Comparison of ENCODE assay signal across 12 cellular contexts in the genomic region with DNA sequence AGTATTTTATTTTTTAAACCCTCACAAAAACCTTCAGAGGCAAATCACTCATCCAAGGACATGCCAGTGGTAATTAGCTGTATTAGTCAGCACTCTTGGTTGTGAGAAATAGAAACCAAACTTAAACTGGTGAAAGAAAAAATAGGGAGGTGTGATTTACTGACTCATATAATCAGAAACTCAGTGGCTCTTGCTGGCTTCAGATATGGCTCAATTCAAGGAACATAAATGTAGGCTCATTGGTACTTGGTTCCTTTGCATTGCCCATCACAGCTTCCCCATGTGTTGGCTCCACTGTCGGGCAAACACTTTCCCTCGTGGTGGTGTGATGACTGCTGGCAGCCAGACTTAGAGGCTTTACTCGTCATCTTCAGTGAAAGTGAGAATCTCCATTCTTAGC.
DNase-seq lines count a peak whose midpoint lies in the region; ATAC-seq and TF ChIP-seq lines count a peak whose summit lies in the region.
"Had no signal": no experiment of that assay in that cellular context is flagged by ENCODE, and none has a peak within 500 bp of the region (broad histone marks: within the 10 kb centered on the region; RNA-seq: fewer than 3 reads in every experiment).

No MANE protein-coding gene starts in this region.

- peaks cover 1% of the 10 kb centered on the region for H3K27me3 Mint-ChIP-seq in glutamatergic neuron (ENCODE audit: unreplicated experiment)

- no peaks in the 10 kb centered on the region for H3K27me3 ChIP-seq in smooth muscle cell (ENCODE audit: low read depth)
- H3K27me3 ChIP-seq: heart right ventricle had no signal

- H3K27ac ChIP-seq in smooth muscle cell (ENCODE audit: low read depth): peak overlapping the region; percentile 63
- H3K27ac ChIP-seq: heart right ventricle, VCaP had no signal

- no peak overlapping the region for H3K4me2 ChIP-seq in smooth muscle cell

- H4K20me1 ChIP-seq in smooth muscle cell (ENCODE audit: low read depth): no peaks in the 10 kb centered on the region

- peaks cover 6% of the 10 kb centered on the region for H3K4me1 Mint-ChIP-seq in glutamatergic neuron (ENCODE audit: low read depth, unreplicated experiment)

- H3K27ac Mint-ChIP-seq in glutamatergic neuron (ENCODE audit: unreplicated experiment): no peak overlapping the region

- peak; percentile 56 for ATAC-seq in GM21390 (IDR thresholded peaks at IDR 0.05; ENCODE audit: unreplicated experiment)
- ATAC-seq in HG03378 (IDR thresholded peaks at IDR 0.05; ENCODE audit: unreplicated experiment): peak; percentile 67
- ATAC-seq: heart right ventricle had no signal

- no peaks in the 10 kb centered on the region for H3K9me3 Mint-ChIP-seq in glutamatergic neuron (ENCODE audit: unreplicated experiment)

- TF ChIP-seq CTCF in smooth muscle cell (IDR thresholded peaks at IDR 0.05; ENCODE audit: borderline replicate concordance, insufficient read depth, poor library complexity, severe bottlenecking) (no peak), foreskin fibroblast (IDR thresholded peaks at IDR 0.05; ENCODE audit: low read depth, low read length) (no peak), glutamatergic neuron (IDR thresholded peaks at IDR 0.05; ENCODE audit: partially characterized antibody, unreplicated experiment) (no peak)

- H3K4me3 Mint-ChIP-seq in glutamatergic neuron (ENCODE audit: unreplicated experiment): no peak overlapping the region

- no peaks in the 10 kb centered on the region for H3K36me3 Mint-ChIP-seq in glutamatergic neuron (ENCODE audit: unreplicated experiment)

- H3K4me1 ChIP-seq in smooth muscle cell (ENCODE audit: low read depth): no peaks in the 10 kb centered on the region
- H3K4me1 ChIP-seq: HAP-1, heart right ventricle had no signal

- H3K9ac ChIP-seq in smooth muscle cell (ENCODE audit: low read depth): no peak overlapping the region

- no peaks in the 10 kb centered on the region for H3K79me2 ChIP-seq in smooth muscle cell (ENCODE audit: low read depth)

- DNase-seq in dermis blood vessel endothelial cell (peak; percentile 8), smooth muscle cell (lab: John Stamatoyannopoulos, UW; ENCODE audit: unreplicated experiment) (no peak), foreskin fibroblast (no peak), glutamatergic neuron (no peak), putamen (ENCODE audit: low spot score) (no peak)
- DNase-seq: activated T-cell treated with anti-CD3 and anti-CD28 coated beads, Interleukin-2, amount 50 U/mL, for 48 hours; heart right ventricle; NCI-H2029 had no signal

- H2AFZ ChIP-seq in smooth muscle cell (ENCODE audit: low read depth): no peak overlapping the region

- no peaks in the 10 kb centered on the region for H3K9me3 ChIP-seq in smooth muscle cell (replicated peaks; ENCODE audit: low read depth)
- H3K9me3 ChIP-seq: HAP-1, heart right ventricle had no signal

- WGBS in smooth muscle cell (ENCODE audit: low lambda C conversion rate): 85% methylated on average over 3 of the region's 3 CpGs

- H3F3A ChIP-seq in smooth muscle cell (ENCODE audit: low read depth): no peaks in the 10 kb centered on the region

- no peak overlapping the region for H3K4me3 ChIP-seq in smooth muscle cell
- no peak overlapping the region for H3K4me3 ChIP-seq in foreskin fibroblast (ENCODE audit: low read depth in 1 of 2, low read length in 2 of 2)
- H3K4me3 ChIP-seq: HAP-1, heart right ventricle had no signal

- no peaks in the 10 kb centered on the region for H3K36me3 ChIP-seq in smooth muscle cell (ENCODE audit: low read depth)
- H3K36me3 ChIP-seq: HAP-1, heart right ventricle had no signal
